Comparison of ENCODE assay signal across 33 cellular contexts in the genomic region with DNA sequence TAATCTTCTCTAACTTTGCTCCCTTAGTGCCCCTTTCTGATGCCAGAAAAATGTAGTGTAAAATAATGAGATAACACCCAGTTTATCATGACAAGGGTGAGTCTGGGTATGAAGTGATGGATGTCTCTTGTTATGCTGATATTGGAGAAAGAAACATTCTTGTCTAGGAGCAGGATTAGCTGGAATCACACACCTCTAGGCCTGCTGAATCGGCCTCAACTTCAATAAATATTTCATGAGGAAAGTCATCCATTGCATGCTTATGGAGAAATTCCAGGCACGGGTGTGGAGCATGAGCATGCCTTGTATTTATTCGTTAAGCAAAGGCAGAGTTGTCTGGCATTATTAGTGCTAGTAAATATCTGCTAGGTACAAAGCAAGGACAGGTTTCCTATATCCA.
DNase-seq lines count a peak whose midpoint lies in the region; ATAC-seq and TF ChIP-seq lines count a peak whose summit lies in the region.
"Had no signal": no experiment of that assay in that cellular context is flagged by ENCODE, and none has a peak within 500 bp of the region (broad histone marks: within the 10 kb centered on the region; RNA-seq: fewer than 3 reads in every experiment).

No MANE protein-coding gene starts in this region.

- H3K9ac ChIP-seq in trophoblast cell (ENCODE audit: low read length) = no peak overlapping the region
- H3K9ac ChIP-seq: BLaER1; BLaER1 treated with 17β-estradiol and CSF1 and Interleukin-3, amounts not matched to agents 10 nM and 100 nM had no signal

- no peak overlapping the region for H2BK12ac ChIP-seq in trophoblast cell (ENCODE audit: low read length)

- H3K4me1 ChIP-seq in HAP-1 (peaks cover 15% of the 10 kb centered on the region), trophoblast cell (ENCODE audit: control insufficient read depth in 1 of 2, insufficient read depth in 2 of 2, low read length in 2 of 2) (no peaks in the 10 kb centered on the region)
- H3K4me1 ChIP-seq: A549; BE2C; BLaER1; BLaER1 treated with 17β-estradiol and CSF1 and Interleukin-3, amounts not matched to agents 10 nM and 100 nM; Caco-2 had no signal

- no peak overlapping the region for H3K27ac ChIP-seq in trophoblast cell (ENCODE audit: low read depth, low read length)
- H3K27ac ChIP-seq: 22Rv1; A549; BLaER1; BLaER1 treated with 17β-estradiol and CSF1 and Interleukin-3, amounts not matched to agents 10 nM and 100 nM; C4-2B had no signal

- no peak overlapping the region for H2AK5ac ChIP-seq in trophoblast cell (ENCODE audit: low read length)

- H3K4me3 ChIP-seq in HAP-1 = no peak overlapping the region
- H3K4me3 ChIP-seq in trophoblast cell (ENCODE audit: low read depth, low read length) = no peak overlapping the region
- H3K4me3 ChIP-seq: A549; BLaER1; BLaER1 treated with 17β-estradiol and CSF1 and Interleukin-3, amounts not matched to agents 10 nM and 100 nM had no signal

- in situ Hi-C loops in HAP-1 (cut with MboI; ENCODE audit: low sequenced_read_pairs) = no loop called here

- no peak overlapping the region for H3K14ac ChIP-seq in trophoblast cell (ENCODE audit: low read length)

- no peak overlapping the region for H3K4ac ChIP-seq in trophoblast cell (ENCODE audit: low read depth, low read length)

- H3K4me1 Mint-ChIP-seq in type B pancreatic cell (ENCODE audit: unreplicated experiment) = no peaks in the 10 kb centered on the region
- H3K4me1 Mint-ChIP-seq: B cell; CD14-positive monocyte; CD4-positive, alpha-beta memory T cell; CD8-positive, alpha-beta memory T cell had no signal

- no peaks in the 10 kb centered on the region for H3K79me2 ChIP-seq in trophoblast cell (ENCODE audit: control insufficient read depth, insufficient read depth, low read length, poor library complexity)

- H3K9me3 Mint-ChIP-seq in type B pancreatic cell = no peaks in the 10 kb centered on the region

- no CpG with 5 or more reads among the region's 3 CpGs for WGBS in trophoblast cell (ENCODE audit: extremely low coverage, insufficient coverage, insufficient read length)

- no peak overlapping the region for H3K4me3 Mint-ChIP-seq in type B pancreatic cell
- H3K4me3 Mint-ChIP-seq: B cell; CD14-positive monocyte; CD4-positive, alpha-beta memory T cell; CD4-positive, alpha-beta T cell; CD4-positive, CD25-positive, alpha-beta regulatory T cell; CD8-positive, alpha-beta memory T cell; CD8-positive, alpha-beta T cell had no signal

- H4K12ac ChIP-seq in trophoblast cell (ENCODE audit: low read depth, low read length) = no peak overlapping the region

- no peaks in the 10 kb centered on the region for H3K79me1 ChIP-seq in trophoblast cell (ENCODE audit: low read length)

- no peak overlapping the region for H4K8ac ChIP-seq in trophoblast cell (ENCODE audit: low read depth, low read length)

- H2AFZ ChIP-seq in trophoblast cell (ENCODE audit: insufficient read depth, low read length, poor library complexity) = no peak overlapping the region

- no peak overlapping the region for H3K4me2 ChIP-seq in trophoblast cell (ENCODE audit: low read length)
- H3K4me2 ChIP-seq: A549; BLaER1; BLaER1 treated with 17β-estradiol and CSF1 and Interleukin-3, amounts not matched to agents 10 nM and 100 nM had no signal

- no peak overlapping the region for H3K23ac ChIP-seq in trophoblast cell (ENCODE audit: low read length)

- TF ChIP-seq CTCF in type B pancreatic cell (conservative IDR thresholded peaks at IDR 0.05) = no peak

- H3K27ac Mint-ChIP-seq in type B pancreatic cell = peak overlapping the region; percentile 6
- H3K27ac Mint-ChIP-seq: B cell; CD14-positive monocyte; CD4-positive, alpha-beta memory T cell; CD4-positive, alpha-beta T cell; CD4-positive, CD25-positive, alpha-beta regulatory T cell; CD8-positive, alpha-beta memory T cell; CD8-positive, alpha-beta T cell had no signal

- no peak overlapping the region for H3K18ac ChIP-seq in trophoblast cell (ENCODE audit: low read length)

- no peak overlapping the region for H4K91ac ChIP-seq in trophoblast cell (ENCODE audit: low read depth, low read length)

- ATAC-seq in GM21447 (IDR thresholded peaks at IDR 0.05; ENCODE audit: unreplicated experiment) = no peak
- ATAC-seq: A549; CD8-positive, alpha-beta T cell had no signal

- H2BK5ac ChIP-seq in trophoblast cell (ENCODE audit: low read depth, low read length, poor library complexity) = no peak overlapping the region

- no peaks in the 10 kb centered on the region for H3K36me3 Mint-ChIP-seq in type B pancreatic cell
- H3K36me3 Mint-ChIP-seq: CD14-positive monocyte; CD4-positive, alpha-beta memory T cell; CD4-positive, CD25-positive, alpha-beta regulatory T cell; CD8-positive, alpha-beta memory T cell; CD8-positive, alpha-beta T cell had no signal

- H3K9me3 ChIP-seq in HAP-1 (no peaks in the 10 kb centered on the region), trophoblast cell (ENCODE audit: insufficient read depth, low read depth, low read length) (no peaks in the 10 kb centered on the region)
- H3K9me3 ChIP-seq: A549; BE2C; BLaER1; BLaER1 treated with 17β-estradiol and CSF1 and Interleukin-3, amounts not matched to agents 10 nM and 100 nM; Caco-2 had no signal

- H2BK120ac ChIP-seq in trophoblast cell (ENCODE audit: insufficient read depth, low read length, poor library complexity) = no peak overlapping the region

- H3K27me3 ChIP-seq in HAP-1 (ENCODE audit: low read depth) (no peaks in the 10 kb centered on the region), trophoblast cell (ENCODE audit: insufficient read depth, low read length) (no peaks in the 10 kb centered on the region)
- H3K27me3 ChIP-seq: BE2C; BLaER1; BLaER1 treated with 17β-estradiol and CSF1 and Interleukin-3, amounts not matched to agents 10 nM and 100 nM had no signal

- H3K27me3 Mint-ChIP-seq in type B pancreatic cell = peaks cover 3% of the 10 kb centered on the region
- H3K27me3 Mint-ChIP-seq: B cell; CD4-positive, alpha-beta memory T cell; CD4-positive, alpha-beta T cell; CD4-positive, CD25-positive, alpha-beta regulatory T cell had no signal

- peak; percentile 59 to 85 for DNase-seq in HAP-1 (ENCODE audit: low spot score in 2 of 2)
- peak; percentile 57 to 63 for DNase-seq in trophoblast cell
- no peak for DNase-seq in type B pancreatic cell (ENCODE audit: extremely low spot score, unreplicated experiment)
- DNase-seq in anterior cingulate cortex (lab: John Stamatoyannopoulos, UW) = no peak
- no peak for DNase-seq in CD1c-positive myeloid dendritic cell (ENCODE audit: extremely low spot score)
- DNase-seq: 8988T; ACHN; AML-193; BE2C; C1 segment of cervical spinal cord; Caco-2; Calu3; CD4-positive, alpha-beta memory T cell; CD4-positive, alpha-beta T cell; CD4-positive, CD25-positive, alpha-beta regulatory T cell; CD8-positive, alpha-beta memory T cell; CD8-positive, alpha-beta T cell; COR-L47; DMS 273 treated with DMSO at 0.1 percent for 48 hours; DMS153; DMS53; DMS79; DMS79 treated with DMSO at 0.1 percent for 48 hours; DND-41; EL had no signal

- no peaks in the 10 kb centered on the region for H3K36me3 ChIP-seq in HAP-1 (replicated peaks)
- H3K36me3 ChIP-seq in trophoblast cell (ENCODE audit: control insufficient read depth in 1 of 2, insufficient read depth in 2 of 2, low read length in 2 of 2) = no peaks in the 10 kb centered on the region
- H3K36me3 ChIP-seq: BE2C; BLaER1; BLaER1 treated with 17β-estradiol and CSF1 and Interleukin-3, amounts not matched to agents 10 nM and 100 nM had no signal

Comparison
In these comparisons a context has a peak if more than half of its experiments do, and no peak if none do; other contexts are left out.
1. DNase-seq: peak in HAP-1 (2 of 2) and trophoblast cell (2 of 2); none in type B pancreatic cell (single experiment), anterior cingulate cortex (0 of 58) and CD1c-positive myeloid dendritic cell (single experiment).